Comparison of ENCODE assay signal across 22 cellular contexts in genomic region chr7:133235212-133235883, GRCh38. TPM values are rescaled to one million over a fixed set of nuclear protein-coding genes. Genes with fewer than 3 reads are reported as not detected.
DNase-seq lines count a peak whose midpoint lies in the region; ATAC-seq, FAIRE-seq and TF ChIP-seq lines count a peak whose summit lies in the region.
"Had no signal": no experiment of that assay in that cellular context is flagged by ENCODE, and none has a peak within 500 bp of the region (broad histone marks: within the 10 kb centered on the region; RNA-seq: fewer than 3 reads in every experiment).

No MANE protein-coding gene starts in this region.

- TF ChIP-seq CTCF in astrocyte (IDR thresholded peaks at IDR 0.05; ENCODE audit: insufficient read depth, low read depth, low read length), result no peak

- no peaks in the 10 kb centered on the region for H3K9me3 ChIP-seq in astrocyte (ENCODE audit: insufficient read depth, low read depth, low read length)
- H3K9me3 ChIP-seq: suprapubic skin had no signal

- H3K4me2 ChIP-seq in astrocyte (ENCODE audit: low read length), result no peak overlapping the region
- H3K4me2 ChIP-seq: neural progenitor cell had no signal

- no peaks in the 10 kb centered on the region for H3K36me3 ChIP-seq in astrocyte (ENCODE audit: insufficient read depth, low read length)
- H3K36me3 ChIP-seq: neural progenitor cell, suprapubic skin had no signal

- no peak overlapping the region for H3K9ac ChIP-seq in astrocyte (ENCODE audit: low read length)
- H3K9ac ChIP-seq: neural progenitor cell had no signal

- H3K4me1 ChIP-seq in astrocyte (ENCODE audit: insufficient read depth, low read length), result peaks cover 2% of the 10 kb centered on the region
- H3K4me1 ChIP-seq: neural progenitor cell, suprapubic skin had no signal

- FAIRE-seq in astrocyte (lab: Jason Lieb, UNC), result no peak
- FAIRE-seq: endometrium, H1, RCC 7860 had no signal

- H3K27ac Mint-ChIP-seq in astrocyte (ENCODE audit: unreplicated experiment), result no peak overlapping the region
- H3K27ac Mint-ChIP-seq: activated naive CD4-positive, alpha-beta T cell treated with anti-CD3 and anti-CD28 coated beads, Interleukin-2, amount 50 U/mL, for 72 hours; activated T-cell treated with anti-CD3 and anti-CD28 coated beads, Interleukin-2, amount 50 U/mL, for 24 hours; CD4-positive, alpha-beta memory T cell; neural progenitor cell had no signal

- no peak overlapping the region for H2AFZ ChIP-seq in astrocyte (ENCODE audit: low read depth, low read length)
- H2AFZ ChIP-seq: neural progenitor cell had no signal

- no peaks in the 10 kb centered on the region for H3K27me3 ChIP-seq in astrocyte (ENCODE audit: insufficient read depth, low read length)
- H3K27me3 ChIP-seq: neural progenitor cell had no signal

- peaks cover 6% of the 10 kb centered on the region for H3K4me1 Mint-ChIP-seq in astrocyte (ENCODE audit: low read depth, unreplicated experiment)
- H3K4me1 Mint-ChIP-seq: CD4-positive, alpha-beta memory T cell; central memory CD8-positive, alpha-beta T cell had no signal

- H3K4me3 ChIP-seq in astrocyte (ENCODE audit: insufficient read depth, low read depth, low read length), result no peak overlapping the region
- H3K4me3 ChIP-seq: neural progenitor cell, suprapubic skin had no signal

- H3K27me3 Mint-ChIP-seq in astrocyte (ENCODE audit: low read depth, unreplicated experiment), result no peaks in the 10 kb centered on the region

- H4K20me1 ChIP-seq in astrocyte (ENCODE audit: insufficient read depth, low read length), result no peaks in the 10 kb centered on the region

- no peak overlapping the region for H3K27ac ChIP-seq in astrocyte (ENCODE audit: low read depth, low read length)
- H3K27ac ChIP-seq: neural progenitor cell, suprapubic skin had no signal

- DNase-seq in EH (ENCODE audit: low read depth), result peak; percentile 14
- peak; percentile 74 for DNase-seq in NCI-H1105 treated with DMSO at 0.1 percent for 48 hours (lab: John Stamatoyannopoulos, UW)
- DNase-seq in astrocyte (ENCODE audit: low read depth), result peak; percentile 42
- peak; percentile 27 for DNase-seq in kidney tubule cell (ENCODE audit: low spot score)
- no peak for DNase-seq in superior temporal gyrus (ENCODE audit: extremely low spot score)
- DNase-seq: activated CD4-positive, alpha-beta T cell treated with anti-CD3 and anti-CD28 coated beads, Interleukin-2, amount 50 U/mL, for 48 hours; activated T-cell treated with anti-CD3 and anti-CD28 coated beads, Interleukin-2, amount 50 U/mL, for 24 hours; CD4-positive, alpha-beta memory T cell; mesendoderm; NCI-H2029; NCI-H774; stimulated activated CD4-positive, alpha-beta T cell treated with anti-CD3 and anti-CD28 coated beads, Interleukin-4, amount 100 ng/mL, for 1 hour had no signal

- no peaks in the 10 kb centered on the region for H3K36me3 Mint-ChIP-seq in astrocyte (ENCODE audit: low read depth, unreplicated experiment)
- H3K36me3 Mint-ChIP-seq: activated naive CD4-positive, alpha-beta T cell treated with anti-CD3 and anti-CD28 coated beads, Interleukin-2, amount 50 U/mL, for 72 hours; CD4-positive, alpha-beta memory T cell; neural progenitor cell had no signal

- ATAC-seq in GM18870 (IDR thresholded peaks at IDR 0.05; ENCODE audit: unreplicated experiment), result no peak
- ATAC-seq in GM21526 (IDR thresholded peaks at IDR 0.05; ENCODE audit: low FRiP score, unreplicated experiment), result no peak
- ATAC-seq in GM21576 (IDR thresholded peaks at IDR 0.05; ENCODE audit: unreplicated experiment), result no peak
- ATAC-seq: activated naive CD4-positive, alpha-beta T cell treated with anti-CD3 and anti-CD28 coated beads, Interleukin-2, amount 50 U/mL, for 72 hours had no signal

- no peaks in the 10 kb centered on the region for H3K79me2 ChIP-seq in astrocyte (ENCODE audit: insufficient read depth, low read length)

- no peak overlapping the region for H3K4me3 Mint-ChIP-seq in astrocyte (ENCODE audit: unreplicated experiment)
- H3K4me3 Mint-ChIP-seq: activated T-cell treated with anti-CD3 and anti-CD28 coated beads, Interleukin-2, amount 50 U/mL, for 24 hours; CD4-positive, alpha-beta memory T cell; central memory CD8-positive, alpha-beta T cell; neural progenitor cell had no signal

- H3K9me3 Mint-ChIP-seq in astrocyte (ENCODE audit: unreplicated experiment), result no peaks in the 10 kb centered on the region
- H3K9me3 Mint-ChIP-seq: activated naive CD4-positive, alpha-beta T cell treated with anti-CD3 and anti-CD28 coated beads, Interleukin-2, amount 50 U/mL, for 72 hours; activated T-cell treated with anti-CD3 and anti-CD28 coated beads, Interleukin-2, amount 50 U/mL, for 24 hours; CD4-positive, alpha-beta memory T cell; central memory CD8-positive, alpha-beta T cell; neural progenitor cell had no signal

RNA-seq across cellular contexts. Expression of gene EXOC4, which starts 17.5 kb away (rescaled TPM):
- 47.1 and 57.5 TPM in 2 replicates for total RNA-seq in astrocyte
